In the genomic region with DNA sequence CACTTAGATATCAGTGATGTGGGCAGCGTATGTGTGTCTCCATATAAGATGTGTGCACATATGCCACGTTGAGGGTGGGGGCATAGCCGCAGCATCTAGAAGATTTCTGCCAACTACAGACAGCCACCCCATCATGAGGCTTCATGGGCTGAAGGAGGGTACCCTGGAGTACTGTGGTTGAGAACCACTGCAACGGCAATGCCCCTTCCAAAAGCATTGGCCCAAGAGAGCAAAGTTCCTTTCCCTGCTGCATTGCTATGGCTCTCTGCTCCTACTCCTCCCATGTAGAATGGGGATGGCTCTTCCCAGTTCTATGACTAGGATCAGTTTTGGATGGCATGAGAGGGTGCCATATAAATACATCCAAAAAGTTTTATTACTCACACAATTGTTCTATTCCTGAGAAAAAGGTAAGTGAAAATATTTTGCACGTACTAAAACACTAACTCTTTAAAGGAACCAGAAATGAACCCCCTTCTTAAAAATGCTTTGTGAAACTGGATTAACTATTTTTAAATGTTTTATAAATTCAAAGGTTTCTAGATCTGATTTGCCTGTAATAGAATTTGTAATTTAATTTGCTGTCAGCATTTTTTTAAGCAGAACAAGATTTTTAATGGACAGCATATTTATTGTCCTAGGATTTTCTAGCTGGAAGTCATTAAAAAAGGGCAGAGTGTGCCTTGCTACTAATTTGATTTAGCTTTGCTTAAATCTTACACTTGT, we compare ENCODE assay signal across 26 cellular contexts.
"Had no signal": no experiment of that assay in that cellular context is flagged by ENCODE, and none has a peak within 500 bp of the region (broad histone marks: within the 10 kb centered on the region; RNA-seq: fewer than 3 reads in every experiment).

No MANE protein-coding gene starts in this region.

- H3K36me3 ChIP-seq: cardiac muscle cell had no signal

- DNase-seq: activated B cell treated with CpG ODN at 0.5 μM for 24 hours; activated CD4-positive, alpha-beta T cell treated with anti-CD3 and anti-CD28 coated beads, Interleukin-2, amount 50 U/mL, for 1 hour; activated CD8-positive, alpha-beta T cell treated with anti-CD3 and anti-CD28 coated beads for 36 hours; activated T-cell treated with anti-CD3 and anti-CD28 coated beads, Interleukin-2, amount 50 U/mL, for 24 hours; aorta; dorsolateral prefrontal cortex; effector memory CD4-positive, alpha-beta T cell; left cardiac atrium; midbrain; naive thymus-derived CD4-positive, alpha-beta T cell; psoas muscle; stimulated activated CD4-positive, alpha-beta T cell treated with anti-CD3 and anti-CD28 coated beads, Interleukin-1b, Interleukin-23, amount 100 ng/mL, for 48 hours; stimulated activated CD4-positive, alpha-beta T cell treated with anti-CD3 and anti-CD28 coated beads, Interleukin-4, amount 100 ng/mL, for 4 hours; stimulated activated CD8-positive, alpha-beta memory T cell treated with anti-CD3 and anti-CD28 coated beads, Interleukin-4, amount 100 ng/mL, for 48 hours; stimulated activated naive CD8-positive, alpha-beta T cell treated with anti-CD3 and anti-CD28 coated beads, Interleukin-15, amount 100 ng/mL, for 72 hours; substantia nigra; T-helper 1 cell; upper lobe of right lung had no signal

- H3K4me1 ChIP-seq: parathyroid adenoma, psoas muscle, upper lobe of right lung had no signal

- H3K9ac ChIP-seq: parathyroid adenoma had no signal

- H3K9me3 Mint-ChIP-seq: activated B cell treated with CpG ODN at 0.5 μM for 24 hours; activated CD8-positive, alpha-beta T cell treated with anti-CD3 and anti-CD28 coated beads for 36 hours; activated naive CD4-positive, alpha-beta T cell treated with anti-CD3 and anti-CD28 coated beads, Interleukin-2, amount 50 U/mL, for 72 hours; stimulated activated memory B cell treated with anti-CD40 and anti-IgM and Interleukin-4, amounts not matched to agents 10 μg/mL and 1 μg/mL and 100 μg/mL, for 72 hours; stimulated activated naive CD8-positive, alpha-beta T cell treated with anti-CD3 and anti-CD28 coated beads, Interleukin-15, amount 100 ng/mL, for 72 hours had no signal

- ATAC-seq: activated CD8-positive, alpha-beta T cell treated with anti-CD3 and anti-CD28 coated beads for 36 hours; activated naive CD4-positive, alpha-beta T cell treated with anti-CD3 and anti-CD28 coated beads, Interleukin-2, amount 50 U/mL, for 72 hours; left cardiac atrium; naive thymus-derived CD4-positive, alpha-beta T cell; psoas muscle; stimulated activated memory B cell treated with anti-CD40 and anti-IgM and Interleukin-4, amounts not matched to agents 10 μg/mL and 1 μg/mL and 100 μg/mL, for 72 hours; stimulated activated naive CD8-positive, alpha-beta T cell treated with anti-CD3 and anti-CD28 coated beads, Interleukin-15, amount 100 ng/mL, for 72 hours; upper lobe of right lung had no signal

- H3K27ac ChIP-seq: cardiac muscle cell, coronary artery, dorsolateral prefrontal cortex, parathyroid adenoma, psoas muscle, upper lobe of right lung had no signal

- H3K27me3 Mint-ChIP-seq: activated B cell treated with CpG ODN at 0.5 μM for 24 hours; activated CD8-positive, alpha-beta T cell treated with anti-CD3 and anti-CD28 coated beads for 36 hours; activated T-cell treated with anti-CD3 and anti-CD28 coated beads, Interleukin-2, amount 50 U/mL, for 24 hours; stimulated activated memory B cell treated with anti-CD40 and anti-IgM and Interleukin-4, amounts not matched to agents 10 μg/mL and 1 μg/mL and 100 μg/mL, for 72 hours had no signal

- H3K27ac Mint-ChIP-seq: activated B cell treated with CpG ODN at 0.5 μM for 24 hours; activated CD8-positive, alpha-beta T cell treated with anti-CD3 and anti-CD28 coated beads for 36 hours; activated naive CD4-positive, alpha-beta T cell treated with anti-CD3 and anti-CD28 coated beads, Interleukin-2, amount 50 U/mL, for 72 hours; activated T-cell treated with anti-CD3 and anti-CD28 coated beads, Interleukin-2, amount 50 U/mL, for 24 hours; brain; naive thymus-derived CD4-positive, alpha-beta T cell; stimulated activated memory B cell treated with anti-CD40 and anti-IgM and Interleukin-4, amounts not matched to agents 10 μg/mL and 1 μg/mL and 100 μg/mL, for 72 hours; stimulated activated naive CD8-positive, alpha-beta T cell treated with anti-CD3 and anti-CD28 coated beads, Interleukin-15, amount 100 ng/mL, for 72 hours; T-helper 2 cell treated with Interferon-gamma antibody and Interleukin-4, amounts not matched to agents 5 μg/mL and 100 μg/mL, for 36 hours had no signal

- H3K4me3 ChIP-seq: cardiac muscle cell, coronary artery, dorsolateral prefrontal cortex, psoas muscle, smooth muscle cell, upper lobe of right lung had no signal

- H3K27me3 ChIP-seq: cardiac muscle cell, dorsolateral prefrontal cortex, upper lobe of right lung had no signal

- H3K4me3 Mint-ChIP-seq: activated B cell treated with CpG ODN at 0.5 μM for 24 hours; activated CD8-positive, alpha-beta T cell treated with anti-CD3 and anti-CD28 coated beads for 36 hours; activated T-cell treated with anti-CD3 and anti-CD28 coated beads, Interleukin-2, amount 50 U/mL, for 24 hours; brain; naive thymus-derived CD4-positive, alpha-beta T cell; stimulated activated memory B cell treated with anti-CD40 and anti-IgM and Interleukin-4, amounts not matched to agents 10 μg/mL and 1 μg/mL and 100 μg/mL, for 72 hours; stimulated activated naive CD8-positive, alpha-beta T cell treated with anti-CD3 and anti-CD28 coated beads, Interleukin-15, amount 100 ng/mL, for 72 hours; T-helper 2 cell treated with Interferon-gamma antibody and Interleukin-4, amounts not matched to agents 5 μg/mL and 100 μg/mL, for 36 hours had no signal

- H3K9me3 ChIP-seq: psoas muscle, upper lobe of right lung had no signal
